Comparison of ENCODE assay signal across 23 cellular contexts in genomic region chr3:66470956-66471686, GRCh38. TPM values are rescaled to one million over a fixed set of nuclear protein-coding genes. Genes with fewer than 3 reads are reported as not detected.
DNase-seq lines count a peak whose midpoint lies in the region; ATAC-seq and TF ChIP-seq lines count a peak whose summit lies in the region.
"Had no signal": no experiment of that assay in that cellular context is flagged by ENCODE, and none has a peak within 500 bp of the region (broad histone marks: within the 10 kb centered on the region; RNA-seq: fewer than 3 reads in every experiment).

No MANE protein-coding gene starts in this region.

- H3K36me3 ChIP-seq in H7 (replicated peaks; ENCODE audit: control insufficient read depth, insufficient read depth, low read length), result no peaks in the 10 kb centered on the region
- H3K36me3 ChIP-seq: adrenal gland, BE2C, gastroesophageal sphincter, Peyer's patch, right atrium auricular region, upper lobe of left lung had no signal

- no peak for ATAC-seq in HG03469 (IDR thresholded peaks at IDR 0.05; ENCODE audit: unreplicated experiment)
- ATAC-seq: activated T-cell treated with anti-CD3 and anti-CD28 coated beads, Interleukin-2, amount 50 U/mL, for 72 hours; gastroesophageal sphincter; K562; T-cell had no signal

- no peaks in the 10 kb centered on the region for H3K27me3 ChIP-seq in H7 (ENCODE audit: control insufficient read depth, insufficient read depth, low read length)
- H3K27me3 ChIP-seq: adrenal gland, BE2C, gastroesophageal sphincter, Peyer's patch, right atrium auricular region, upper lobe of left lung had no signal

- no peak overlapping the region for H3K4me3 ChIP-seq in H7 (ENCODE audit: insufficient read depth, low read depth, low read length)
- H3K4me3 ChIP-seq: adrenal gland, gastroesophageal sphincter, K562, lung, Peyer's patch, right atrium auricular region, upper lobe of left lung had no signal

- intact Hi-C loops in activated T-helper 2 cell treated with anti-CD3 and anti-CD28 coated beads, Interferon-gamma antibody, Interleukin-2, Interleukin-4, amounts not matched to agents 10 μg/mL and 5 μg/mL and 100 μg/mL, durations not matched to agents 14 hours and 24 hours and 36 hours (cut with micrococcal nuclease), result loop anchor here (10.0 kb wide), 1 partner anchor 1184 kb away; the partner anchor contains the start of gene SUCLG2

- H3K27me3 Mint-ChIP-seq in activated T-helper 2 cell treated with anti-CD3 and anti-CD28 coated beads, Interferon-gamma antibody, Interleukin-2, Interleukin-4, amounts not matched to agents 10 μg/mL and 5 μg/mL and 100 μg/mL, durations not matched to agents 14 hours and 24 hours and 36 hours (ENCODE audit: low read depth), result no peaks in the 10 kb centered on the region
- H3K27me3 Mint-ChIP-seq in osteocyte (ENCODE audit: unreplicated experiment), result no peaks in the 10 kb centered on the region
- H3K27me3 Mint-ChIP-seq: T-cell had no signal

- TF ChIP-seq CTCF in osteocyte (IDR thresholded peaks at IDR 0.05), result no peak

- DNase-seq in activated CD8-positive, alpha-beta memory T cell treated with anti-CD3 and anti-CD28 coated beads, Interleukin-2, amount 50 U/mL, for 48 hours, result peak; percentile 46
- DNase-seq in activated CD8-positive, alpha-beta memory T cell treated with anti-CD3 and anti-CD28 coated beads for 24 hours, result no peak
- DNase-seq in H7 (peak; percentile 50), osteocyte (ENCODE audit: extremely low spot score, unreplicated experiment) (no peak), NCI-H1694 (lab: John Stamatoyannopoulos, UW) (no peak), HPDE6-E6E7 (ENCODE audit: extremely low spot score) (no peak)
- DNase-seq in activated T-helper 2 cell treated with anti-CD3 and anti-CD28 coated beads, Interferon-gamma antibody, Interleukin-2, Interleukin-4, amounts not matched to agents 10 μg/mL and 5 μg/mL and 100 μg/mL, durations not matched to agents 14 hours and 24 hours and 36 hours (ENCODE audit: low spot score), result no peak
- DNase-seq: activated T-cell treated with anti-CD3 and anti-CD28 coated beads, Interleukin-2, amount 50 U/mL, for 72 hours; adrenal gland; BE2C; EL; GOT3; MM.1S; NCI-H1436 treated with DMSO at 0.1 percent for 48 hours; NCI-H510A treated with DMSO at 0.1 percent for 48 hours; Peyer's patch; T-cell; upper lobe of left lung had no signal

- H3K9me3 Mint-ChIP-seq in activated T-helper 2 cell treated with anti-CD3 and anti-CD28 coated beads, Interferon-gamma antibody, Interleukin-2, Interleukin-4, amounts not matched to agents 10 μg/mL and 5 μg/mL and 100 μg/mL, durations not matched to agents 14 hours and 24 hours and 36 hours, result no peaks in the 10 kb centered on the region
- H3K9me3 Mint-ChIP-seq in osteocyte (ENCODE audit: unreplicated experiment), result no peaks in the 10 kb centered on the region
- H3K9me3 Mint-ChIP-seq: T-cell had no signal

- H3K4me3 Mint-ChIP-seq in activated T-helper 2 cell treated with anti-CD3 and anti-CD28 coated beads, Interferon-gamma antibody, Interleukin-2, Interleukin-4, amounts not matched to agents 10 μg/mL and 5 μg/mL and 100 μg/mL, durations not matched to agents 14 hours and 24 hours and 36 hours (ENCODE audit: low read depth), result no peak overlapping the region
- no peak overlapping the region for H3K4me3 Mint-ChIP-seq in osteocyte (ENCODE audit: unreplicated experiment)

- peaks cover 29% of the 10 kb centered on the region for H3K36me3 Mint-ChIP-seq in activated T-helper 2 cell treated with anti-CD3 and anti-CD28 coated beads, Interferon-gamma antibody, Interleukin-2, Interleukin-4, amounts not matched to agents 10 μg/mL and 5 μg/mL and 100 μg/mL, durations not matched to agents 14 hours and 24 hours and 36 hours (ENCODE audit: low read depth)
- H3K36me3 Mint-ChIP-seq in osteocyte (ENCODE audit: unreplicated experiment), result peaks cover 5% of the 10 kb centered on the region

- peak overlapping the region; percentile 57 for H3K27ac Mint-ChIP-seq in activated T-helper 2 cell treated with anti-CD3 and anti-CD28 coated beads, Interferon-gamma antibody, Interleukin-2, Interleukin-4, amounts not matched to agents 10 μg/mL and 5 μg/mL and 100 μg/mL, durations not matched to agents 14 hours and 24 hours and 36 hours
- peak overlapping the region; percentile 32 for H3K27ac Mint-ChIP-seq in osteocyte (ENCODE audit: unreplicated experiment)
- H3K27ac Mint-ChIP-seq: T-cell had no signal

- H3K4me1 Mint-ChIP-seq in activated T-helper 2 cell treated with anti-CD3 and anti-CD28 coated beads, Interferon-gamma antibody, Interleukin-2, Interleukin-4, amounts not matched to agents 10 μg/mL and 5 μg/mL and 100 μg/mL, durations not matched to agents 14 hours and 24 hours and 36 hours (ENCODE audit: low read depth), result peaks cover 70% of the 10 kb centered on the region
- peaks cover 62% of the 10 kb centered on the region for H3K4me1 Mint-ChIP-seq in osteocyte (ENCODE audit: unreplicated experiment)

RNA-seq across cellular contexts. Expression of gene LRIG1, which starts 29.7 kb away (rescaled TPM):
- total RNA-seq in H7 (2014; rRNA removed; shearing (Covaris generic)), result 69.7 and 101 TPM in 2 replicates
- total RNA-seq in activated T-helper 2 cell treated with anti-CD3 and anti-CD28 coated beads, Interferon-gamma antibody, Interleukin-2, Interleukin-4, amounts not matched to agents 10 μg/mL and 5 μg/mL and 100 μg/mL, durations not matched to agents 14 hours and 24 hours and 36 hours, result 42.5 and 47.9 TPM in 2 replicates
- 60.8 and 64.2 TPM in 2 replicates for total RNA-seq in osteocyte

Comparison
In these comparisons a context has a peak if more than half of its experiments do, and no peak if none do; other contexts are left out.
1. DNase-seq: peak in activated CD8-positive, alpha-beta memory T cell treated with anti-CD3 and anti-CD28 coated beads, Interleukin-2, amount 50 U/mL, for 48 hours (single experiment) and H7 (single experiment); none in activated CD8-positive, alpha-beta memory T cell treated with anti-CD3 and anti-CD28 coated beads for 24 hours (single experiment), activated T-helper 2 cell treated with anti-CD3 and anti-CD28 coated beads, Interferon-gamma antibody, Interleukin-2, Interleukin-4, amounts not matched to agents 10 μg/mL and 5 μg/mL and 100 μg/mL, durations not matched to agents 14 hours and 24 hours and 36 hours (single experiment), osteocyte (single experiment), NCI-H1694 (single experiment) and HPDE6-E6E7 (single experiment).